8 cellular contexts compared by ENCODE assay signal in genomic region chr11:58578635-58579191, GRCh38. TPM values are rescaled to one million over a fixed set of nuclear protein-coding genes. Genes with fewer than 3 reads are reported as not detected.
A peak's percentile ranks its signal among the peaks of the same experiment; 100 is the strongest.
DNase-seq lines count a peak whose midpoint lies in the region; ATAC-seq and FAIRE-seq lines count a peak whose summit lies in the region.

TSS of gene ZFP91 (plus strand) at chr11:58579063. CDS start at chr11:58579282, 219 bp downstream.

- FAIRE-seq in RCC 7860 (lab: Jason Lieb, UNC) = peak; percentile 37

- peak within 1 kb of the TSS; percentile 98 for H3K9ac ChIP-seq in Karpas-422 (ENCODE audit: low read length)
- peak within 1 kb of the TSS; percentile 99 for H3K9ac ChIP-seq in mucosa of stomach (ENCODE audit: low read length)

- peak within 1 kb of the TSS; percentile 95 for H3K4me2 ChIP-seq in Karpas-422 (ENCODE audit: low read depth, low read length, poor library complexity, severe bottlenecking)

- H3K9me3 ChIP-seq in Karpas-422 (ENCODE audit: low read length) = no peaks in the 10 kb centered on the region
- no peaks in the 10 kb centered on the region for H3K9me3 ChIP-seq in mucosa of stomach (ENCODE audit: control insufficient read depth, low read length)

- H3K79me2 ChIP-seq in Karpas-422 (ENCODE audit: low read length) = peaks cover 82% of the 10 kb centered on the region

- H3K27me3 ChIP-seq in Karpas-422 (ENCODE audit: low read length) (no peaks in the 10 kb centered on the region), mucosa of stomach (ENCODE audit: control insufficient read depth, insufficient read depth, low read length) (no peaks in the 10 kb centered on the region)

- ATAC-seq in GM21723 (IDR thresholded peaks at IDR 0.05; ENCODE audit: unreplicated experiment) (peak; percentile 29), esophagus mucosa (peak; percentile 89)

- H2AFZ ChIP-seq in Karpas-422 (ENCODE audit: low read length) = no peak within 1 kb of the TSS; the same call in 1 of the 2 replicates

- H3K36me3 ChIP-seq in Karpas-422 (ENCODE audit: insufficient read depth, low read length) = peaks cover 13% of the 10 kb centered on the region; the same call in 1 of the 2 replicates
- H3K36me3 ChIP-seq in mucosa of stomach (ENCODE audit: control insufficient read depth, insufficient read depth, low read length) = no peaks in the 10 kb centered on the region

- peak; percentile 96 for DNase-seq in DMS153 (lab: John Stamatoyannopoulos, UW)
- peak; percentile 99 for DNase-seq in Karpas-422
- DNase-seq in RCC 7860 (ENCODE audit: low spot score) = peak; percentile 91
- peak; percentile 95 for DNase-seq in activated T-cell treated with anti-CD3 and anti-CD28 coated beads, Interleukin-2, amount 50 U/mL, for 48 hours
- DNase-seq in stimulated activated CD8-positive, alpha-beta memory T cell treated with anti-CD3 and anti-CD28 coated beads, Interleukin-4, amount 100 ng/mL, for 48 hours = peak; percentile 95

- no peaks in the 10 kb centered on the region for H3K9me2 ChIP-seq in Karpas-422 (replicated peaks; ENCODE audit: insufficient read depth, low read length)

- no peaks in the 10 kb centered on the region for H4K20me1 ChIP-seq in Karpas-422 (ENCODE audit: insufficient read depth, low read depth, low read length)

- H3K4me1 ChIP-seq in Karpas-422 (ENCODE audit: low read length) (peaks cover 61% of the 10 kb centered on the region), mucosa of stomach (ENCODE audit: control insufficient read depth, insufficient read depth, low read length) (peaks cover 15% of the 10 kb centered on the region)

- H3K27ac ChIP-seq in Karpas-422 (ENCODE audit: low read length) = peak within 1 kb of the TSS; percentile 97

- H3K4me3 ChIP-seq in Karpas-422 (ENCODE audit: low read length) = peak within 1 kb of the TSS; percentile 85
- peak within 1 kb of the TSS; percentile 94 for H3K4me3 ChIP-seq in mucosa of stomach (ENCODE audit: low read length)

RNA-seq across cellular contexts. Expression of gene ZFP91, which starts in this region (rescaled TPM):
- 30.7 and 49.4 TPM in 2 replicates for total RNA-seq in Karpas-422 (2014; rRNA removed; shearing (Covaris generic); ENCODE audit: low replicate concordance)
- 33.8 TPM for total RNA-seq in esophagus mucosa

Comparison
In these comparisons a context has a peak if more than half of its experiments do, and no peak if none do; other contexts are left out.
1. Peak in every context shown above with its lines: DNase-seq, ATAC-seq, H3K4me3 ChIP-seq and H3K27ac ChIP-seq.